Comparison of ENCODE assay signal across 21 cellular contexts in genomic region chr9:73170185-73170957, GRCh38. TPM values are rescaled to one million over a fixed set of nuclear protein-coding genes. Genes with fewer than 3 reads are reported as not detected.
A peak's percentile ranks its signal among the peaks of the same experiment; 100 is the strongest.
DNase-seq lines count a peak whose midpoint lies in the region; ATAC-seq, FAIRE-seq and TF ChIP-seq lines count a peak whose summit lies in the region.
"Had no signal": no experiment of that assay in that cellular context is flagged by ENCODE, and none has a peak within 500 bp of the region (broad histone marks: within the 10 kb centered on the region; RNA-seq: fewer than 3 reads in every experiment).

No MANE protein-coding gene starts in this region.

- DNase-seq in HepG2 (ENCODE audit: low spot score) (no peak), right lobe of liver (no peak), adipocyte (ENCODE audit: low read depth) (peak; percentile 1), epithelial cell of prostate (ENCODE audit: low read depth, low spot score) (no peak), T-helper 9 cell (no peak), heart left ventricle (no peak), RKO (ENCODE audit: low spot score) (no peak)
- no peak for DNase-seq in activated T-cell treated with anti-CD3 and anti-CD28 coated beads, Interleukin-2, amount 50 U/mL, for 4 hours
- DNase-seq: ACHN; C1 segment of cervical spinal cord; Calu3; CD4-positive, alpha-beta T cell; DMS 273 treated with DMSO at 0.1 percent for 48 hours; DMS79 treated with DMSO at 0.1 percent for 48 hours; EL; GDM1; GOT3; HCEC 1CT had no signal

- H3K27ac ChIP-seq in HepG2 (ENCODE audit: extremely low read length, insufficient read depth, low read length) (no peak overlapping the region), right lobe of liver (no peak overlapping the region), epithelial cell of prostate (peak overlapping the region; percentile 34), heart left ventricle (no peak overlapping the region)
- H3K27ac ChIP-seq: 22Rv1 had no signal

- BruUV-seq in HepG2 (replicated peaks; lab: Mats Ljungman, UMichigan), result no TSS peak

- H3K79me2 ChIP-seq in HepG2 (ENCODE audit: insufficient read depth, low read length), result no peaks in the 10 kb centered on the region

- H3K27me3 ChIP-seq in HepG2 (ENCODE audit: control insufficient read depth in 1 of 2, insufficient read depth in 2 of 2, low read length in 2 of 2), result no peaks in the 10 kb centered on the region; a peak in 1 of 5 replicates
- H3K27me3 ChIP-seq in right lobe of liver, result no peaks in the 10 kb centered on the region
- no peaks in the 10 kb centered on the region for H3K27me3 ChIP-seq in adipocyte (replicated peaks; ENCODE audit: control insufficient read depth, insufficient read depth, low read length)
- H3K27me3 ChIP-seq in heart left ventricle, result no peaks in the 10 kb centered on the region

- TF ChIP-seq CTCF in HepG2 (CRISPR knock-in tag; IDR thresholded peaks at IDR 0.05), result no peak
- no peak for TF ChIP-seq CTCF in right lobe of liver (IDR thresholded peaks at IDR 0.05)
- TF ChIP-seq CTCF in heart left ventricle (IDR thresholded peaks at IDR 0.05), result no peak

- CTCF ChIA-PET in HepG2 (lab: Yijun Ruan, JAX; ENCODE audit: low intra/inter-chr PET ratio, low total read pairs), result no interaction called here

- no peak for TF ChIP-seq EP300 in HepG2 (IDR thresholded peaks at IDR 0.05; ENCODE audit: low read depth in 2 of 2, low read length in 2 of 2)
- TF ChIP-seq EP300 in HepG2 (CRISPR knock-in tag; IDR thresholded peaks at IDR 0.05; ENCODE audit: borderline replicate concordance), result no peak

- no peak for FAIRE-seq in HepG2 (lab: Jason Lieb, UNC)
- FAIRE-seq: GM12892 had no signal

- no peak overlapping the region for H3K4me3 Mint-ChIP-seq in activated T-cell treated with anti-CD3 and anti-CD28 coated beads, Interleukin-2, amount 50 U/mL, for 4 hours
- H3K4me3 Mint-ChIP-seq: B cell; CD4-positive, alpha-beta T cell had no signal

- no peak overlapping the region for H3K4me2 ChIP-seq in HepG2 (ENCODE audit: low read depth, low read length)

- no peak overlapping the region for H3K4me3 ChIP-seq in HepG2 (replicated peaks in 1 of 3; ENCODE audit: insufficient read depth in 1 of 3, low read depth in 2 of 3, low read length in 3 of 3)
- H3K4me3 ChIP-seq in right lobe of liver, result no peak overlapping the region
- H3K4me3 ChIP-seq in adipocyte (ENCODE audit: low read length), result no peak overlapping the region
- no peak overlapping the region for H3K4me3 ChIP-seq in heart left ventricle

- no peaks in the 10 kb centered on the region for H3K27me3 Mint-ChIP-seq in activated T-cell treated with anti-CD3 and anti-CD28 coated beads, Interleukin-2, amount 50 U/mL, for 4 hours (ENCODE audit: low read depth)
- H3K27me3 Mint-ChIP-seq: CD4-positive, alpha-beta T cell had no signal

- WGBS in HepG2 (ENCODE audit: low lambda C conversion rate), result 38% methylated on average over 3 of the region's 3 CpGs
- 95% methylated on average over 3 of the region's 3 CpGs for WGBS in right lobe of liver (ENCODE audit: insufficient coverage, low coverage, low lambda C conversion rate, missing lambda C conversion rate)
- 92 to 97% (median 97%) methylated on average over 3 of the region's 3 CpGs for WGBS in heart left ventricle, 4 donors

- TF ChIP-seq RAD21 in HepG2 (CRISPR knock-in tag; IDR thresholded peaks at IDR 0.05), result no peak

- no peaks in the 10 kb centered on the region for H4K20me1 ChIP-seq in HepG2 (ENCODE audit: insufficient read depth, low read length)

- peaks cover 24% of the 10 kb centered on the region for H3K36me3 Mint-ChIP-seq in activated T-cell treated with anti-CD3 and anti-CD28 coated beads, Interleukin-2, amount 50 U/mL, for 4 hours (ENCODE audit: insufficient read depth)

- intact Hi-C loops in HepG2 (cut with micrococcal nuclease; ENCODE audit: unreplicated experiment) (no loop called here), right lobe of liver (cut with DNase I) (no loop called here), heart left ventricle (cut with DNase I) (loop anchor here in 1 of 10 donors (10.0 kb wide), 1 partner anchor 1136 kb away; no protein-coding TSS in a partner anchor)

- H3K9ac ChIP-seq in HepG2 (ENCODE audit: insufficient read depth, low read depth, low read length) (no peak overlapping the region), adipocyte (ENCODE audit: low read length) (no peak overlapping the region)

- no peaks in the 10 kb centered on the region for H3K9me3 Mint-ChIP-seq in activated T-cell treated with anti-CD3 and anti-CD28 coated beads, Interleukin-2, amount 50 U/mL, for 4 hours
- H3K9me3 Mint-ChIP-seq: CD4-positive, alpha-beta T cell had no signal

- ATAC-seq in HepG2 (no peak), right lobe of liver (no peak), heart left ventricle (no peak)
- ATAC-seq in activated T-cell treated with anti-CD3 and anti-CD28 coated beads, Interleukin-2, amount 50 U/mL, for 4 hours, result no peak

- H3K36me3 ChIP-seq in HepG2 (replicated peaks in 1 of 2; ENCODE audit: control insufficient read depth in 1 of 2, insufficient read depth in 2 of 2, low read length in 2 of 2) (no peaks in the 10 kb centered on the region), right lobe of liver (peaks cover 0 to 5% (median 0%) of the 10 kb centered on the region in 4 donors), adipocyte (ENCODE audit: control insufficient read depth, insufficient read depth, low read length, severe bottlenecking) (peaks cover 69% of the 10 kb centered on the region), heart left ventricle (peaks cover 0 to 67% (median 64%) of the 10 kb centered on the region in 9 donors)

- in situ Hi-C loops in HepG2 (cut with HindIII; ENCODE audit: extremely low pct_ligation_motif_present, low pct_unique_long_range_greater_than_20kb), result no loop called here

- peaks cover 11% of the 10 kb centered on the region for H3K4me1 Mint-ChIP-seq in activated T-cell treated with anti-CD3 and anti-CD28 coated beads, Interleukin-2, amount 50 U/mL, for 4 hours (ENCODE audit: low read depth)

- H3K9me3 ChIP-seq in HepG2 (ENCODE audit: low read length), result no peaks in the 10 kb centered on the region
- H3K9me3 ChIP-seq in right lobe of liver, result no peaks in the 10 kb centered on the region
- no peaks in the 10 kb centered on the region for H3K9me3 ChIP-seq in adipocyte (ENCODE audit: control insufficient read depth, low read length)
- no peaks in the 10 kb centered on the region for H3K9me3 ChIP-seq in heart left ventricle

- TF ChIP-seq POLR2A in HepG2 (IDR thresholded peaks at IDR 0.05; ENCODE audit: insufficient read depth in 1 of 2, low read depth in 2 of 2, low read length in 2 of 2) (no peak), right lobe of liver (IDR thresholded peaks at IDR 0.05) (no peak), heart left ventricle (IDR thresholded peaks at IDR 0.05) (no peak)

- H2AFZ ChIP-seq in HepG2 (ENCODE audit: low read length), result no peak overlapping the region

- H3K4me1 ChIP-seq in HepG2 (ENCODE audit: insufficient read depth, low read length) (no peaks in the 10 kb centered on the region), right lobe of liver (no peaks in the 10 kb centered on the region), adipocyte (ENCODE audit: control insufficient read depth, insufficient read depth, low read length) (no peaks in the 10 kb centered on the region), heart left ventricle (no peaks in the 10 kb centered on the region)

- POLR2A ChIA-PET in HepG2 (lab: Yijun Ruan, JAX), result no interaction called here

TF ChIP-seq in HepG2, 621 proteins besides CTCF, POLR2A, EP300 and RAD21:
- peak; percentile 93 for TF ChIP-seq ATF7 (IDR thresholded peaks at IDR 0.05)
- no peak for TF ChIP-seq ATF7 (CRISPR knock-in tag; IDR thresholded peaks at IDR 0.05)
- TF ChIP-seq ISX (CRISPR knock-in tag; conservative IDR thresholded peaks at IDR 0.05), result no peak
- TF ChIP-seq ZZZ3 (CRISPR knock-in tag; IDR thresholded peaks at IDR 0.05; ENCODE audit: borderline replicate concordance), result no peak
- peak; percentile 95 for TF ChIP-seq CREB1 (IDR thresholded peaks at IDR 0.05)
- TF ChIP-seq CREB1 (CRISPR knock-in tag; IDR thresholded peaks at IDR 0.05), result no peak
TF ChIP-seq in HepG2: peak in this region for 2.

RNA-seq across cellular contexts. Expression of gene ANXA1, which starts 18.7 kb away (rescaled TPM):
- total RNA-seq in HepG2 (2016; rRNA removed; fragmentation: Illumina TruSeq; extraction: Trizol) (0.20 and 0.24 TPM in 2 replicates), right lobe of liver (10 to 100 TPM in 4 of 6 experiments, 1 to 10 TPM in 2; 3.2 to 16.8 (median 12.5) TPM), heart left ventricle (100 to 1,000 TPM in 3 of 9 donors, 10 to 100 TPM in 6; 29.4 to 139 (median 51.1) TPM)
- not detected in 2 replicates for total RNA-seq in HepG2 (2016; cell fraction: cytosol; rRNA removed; fragmentation: Illumina TruSeq; extraction: Trizol; ENCODE audit: low read depth)
- not detected in 2 replicates for total RNA-seq in HepG2 (2016; cell fraction: insoluble cytoplasmic fraction; rRNA removed; fragmentation: Illumina TruSeq; extraction: Trizol)
- total RNA-seq in HepG2 (2016; cell fraction: membrane; rRNA removed; fragmentation: Illumina TruSeq; extraction: Trizol), result not detected in 2 replicates
- total RNA-seq in HepG2 (2016; cell fraction: nucleus; rRNA removed; fragmentation: Illumina TruSeq; extraction: Trizol), result not detected in 2 replicates
- polyA plus RNA-seq in HepG2 (2011; rRNA removed) (0.13 and 0.15 TPM in 2 replicates), heart left ventricle (10 to 100 TPM; 52.7 to 89.9 TPM)
- 0.05 and 0.14 TPM in 2 replicates for polyA plus RNA-seq in HepG2 (2011; cell fraction: cytosol; rRNA removed)
- polyA plus RNA-seq in HepG2 (2011; cell fraction: nucleus; rRNA removed), result not detected in 2 replicates
- not detected in 2 replicates for polyA plus RNA-seq in HepG2 (2012)
- not detected in 2 replicates for polyA plus RNA-seq in HepG2 (2016; cell fraction: cytosol; fragmentation: Illumina TruSeq; extraction: Trizol; ENCODE audit: low read depth)
- polyA plus RNA-seq in HepG2 (2016; cell fraction: insoluble cytoplasmic fraction; fragmentation: Illumina TruSeq; extraction: Trizol; ENCODE audit: low read depth), result 0.15 and 0.21 TPM in 2 replicates
- not detected in 2 replicates for polyA plus RNA-seq in HepG2 (2016; cell fraction: membrane; fragmentation: Illumina TruSeq; extraction: Trizol; ENCODE audit: low read depth)
- 0.65 TPM in 1 of 2 replicates, not detected in the other for polyA plus RNA-seq in HepG2 (2016; cell fraction: nucleus; fragmentation: Illumina TruSeq; extraction: Trizol; ENCODE audit: insufficient read depth, low read depth)
- polyA minus RNA-seq in HepG2 (2011; rRNA and poly(A)+ RNA removed; ENCODE audit: low replicate concordance), result 0.52 and 145 TPM in 2 replicates
- polyA minus RNA-seq in HepG2 (2011; cell fraction: cytosol; rRNA and poly(A)+ RNA removed), result not detected in 2 replicates
- 0.90 TPM in 1 of 2 replicates, not detected in the other for polyA minus RNA-seq in HepG2 (2011; cell fraction: nucleus; rRNA and poly(A)+ RNA removed)
- 10 to 100 TPM; 41.2 to 82.7 (median 55.9) TPM for total RNA-seq in activated T-cell treated with anti-CD3 and anti-CD28 coated beads, Interleukin-2, amount 50 U/mL, for 4 hours
